ENCODE assay signal across 10 cellular contexts in genomic region chr1:234111458-234112142, GRCh38.
DNase-seq lines count a peak whose midpoint lies in the region; ATAC-seq and TF ChIP-seq lines count a peak whose summit lies in the region.
"Had no signal": no experiment of that assay in that cellular context is flagged by ENCODE, and none has a peak within 500 bp of the region (broad histone marks: within the 10 kb centered on the region; RNA-seq: fewer than 3 reads in every experiment).

No MANE protein-coding gene starts in this region.

- H3K9me3 Mint-ChIP-seq in T-helper 2 cell treated with Interferon-gamma antibody and Interleukin-4, amounts not matched to agents 5 μg/mL and 100 μg/mL, for 36 hours = no peaks in the 10 kb centered on the region

- peaks cover 26% of the 10 kb centered on the region for H3K27me3 Mint-ChIP-seq in T-helper 2 cell treated with Interferon-gamma antibody and Interleukin-4, amounts not matched to agents 5 μg/mL and 100 μg/mL, for 36 hours (ENCODE audit: low read depth)

- 36 to 41% methylated on average over 10 to 17 of the region's 17 CpGs for WGBS in body of pancreas, 2 donors

- H3K4me1 Mint-ChIP-seq in T-helper 2 cell treated with Interferon-gamma antibody and Interleukin-4, amounts not matched to agents 5 μg/mL and 100 μg/mL, for 36 hours (ENCODE audit: low read depth) = peaks cover 5% of the 10 kb centered on the region

- no peak for TF ChIP-seq POLR2A in body of pancreas (IDR thresholded peaks at IDR 0.05)

- no peak overlapping the region for H3K4me3 Mint-ChIP-seq in T-helper 2 cell treated with Interferon-gamma antibody and Interleukin-4, amounts not matched to agents 5 μg/mL and 100 μg/mL, for 36 hours

- no peaks in the 10 kb centered on the region for H3K36me3 Mint-ChIP-seq in T-helper 2 cell treated with Interferon-gamma antibody and Interleukin-4, amounts not matched to agents 5 μg/mL and 100 μg/mL, for 36 hours (ENCODE audit: low read depth)

- H3K36me3 ChIP-seq in body of pancreas (replicated peaks in 1 of 2; ENCODE audit: insufficient read depth in 1 of 2, low read depth in 2 of 2) = no peaks in the 10 kb centered on the region
- H3K36me3 ChIP-seq: SJSA1 had no signal

- H3K27ac Mint-ChIP-seq in T-helper 2 cell treated with Interferon-gamma antibody and Interleukin-4, amounts not matched to agents 5 μg/mL and 100 μg/mL, for 36 hours = no peak overlapping the region

- intact Hi-C loops in body of pancreas (cut with DNase I) = loop anchor here (5.0 kb wide), 1 partner anchor 201 kb away; no protein-coding TSS in a partner anchor

- ATAC-seq in body of pancreas = no peak
- ATAC-seq in HG02623 (IDR thresholded peaks at IDR 0.05; ENCODE audit: unreplicated experiment) = no peak
- ATAC-seq in GM18511 (IDR thresholded peaks at IDR 0.05; ENCODE audit: unreplicated experiment) = no peak

- H3K9me3 ChIP-seq in body of pancreas = no peaks in the 10 kb centered on the region
- H3K9me3 ChIP-seq: SJSA1 had no signal

- DNase-seq in D341Med (ENCODE audit: low spot score) = peak; percentile 75
- DNase-seq in body of pancreas = peak; percentile 11 to 22 (median 14)
- DNase-seq in lung microvascular endothelial cell (ENCODE audit: low read depth in 2 of 2) = peak; percentile 7 to 31
- DNase-seq in T-helper 2 cell treated with Interferon-gamma antibody and Interleukin-4, amounts not matched to agents 5 μg/mL and 100 μg/mL, for 36 hours (ENCODE audit: low spot score) = no peak
- DNase-seq in activated effector memory CD4-positive, alpha-beta T cell treated with Interleukin-2 at 50 U/mL for 16 hours = no peak
- DNase-seq: stimulated activated CD4-positive, alpha-beta T cell treated with anti-CD3 and anti-CD28 coated beads, Interleukin-4, amount 100 ng/mL, for 24 hours had no signal

- no peaks in the 10 kb centered on the region for H3K27me3 ChIP-seq in body of pancreas

- H3K27ac ChIP-seq in body of pancreas = no peak overlapping the region
- H3K27ac ChIP-seq: SJSA1 had no signal

- H3K4me3 ChIP-seq in body of pancreas = no peak overlapping the region
- H3K4me3 ChIP-seq: SJSA1 had no signal

- TF ChIP-seq CTCF in LNCAP (IDR thresholded peaks at IDR 0.05) (peak; percentile 66), body of pancreas (IDR thresholded peaks at IDR 0.05) (no peak)

- peaks cover 3% of the 10 kb centered on the region for H3K4me1 ChIP-seq in body of pancreas
- H3K4me1 ChIP-seq: SJSA1 had no signal

Comparison
In these comparisons a context has a peak if more than half of its experiments do, and no peak if none do; other contexts are left out.
1. DNase-seq: peak in D341Med (single experiment), body of pancreas (4 of 4) and lung microvascular endothelial cell (2 of 2); none in T-helper 2 cell treated with Interferon-gamma antibody and Interleukin-4, amounts not matched to agents 5 μg/mL and 100 μg/mL, for 36 hours (single experiment) and activated effector memory CD4-positive, alpha-beta T cell treated with Interleukin-2 at 50 U/mL for 16 hours (single experiment).